8 cellular contexts compared by ENCODE assay signal in the genomic region with DNA sequence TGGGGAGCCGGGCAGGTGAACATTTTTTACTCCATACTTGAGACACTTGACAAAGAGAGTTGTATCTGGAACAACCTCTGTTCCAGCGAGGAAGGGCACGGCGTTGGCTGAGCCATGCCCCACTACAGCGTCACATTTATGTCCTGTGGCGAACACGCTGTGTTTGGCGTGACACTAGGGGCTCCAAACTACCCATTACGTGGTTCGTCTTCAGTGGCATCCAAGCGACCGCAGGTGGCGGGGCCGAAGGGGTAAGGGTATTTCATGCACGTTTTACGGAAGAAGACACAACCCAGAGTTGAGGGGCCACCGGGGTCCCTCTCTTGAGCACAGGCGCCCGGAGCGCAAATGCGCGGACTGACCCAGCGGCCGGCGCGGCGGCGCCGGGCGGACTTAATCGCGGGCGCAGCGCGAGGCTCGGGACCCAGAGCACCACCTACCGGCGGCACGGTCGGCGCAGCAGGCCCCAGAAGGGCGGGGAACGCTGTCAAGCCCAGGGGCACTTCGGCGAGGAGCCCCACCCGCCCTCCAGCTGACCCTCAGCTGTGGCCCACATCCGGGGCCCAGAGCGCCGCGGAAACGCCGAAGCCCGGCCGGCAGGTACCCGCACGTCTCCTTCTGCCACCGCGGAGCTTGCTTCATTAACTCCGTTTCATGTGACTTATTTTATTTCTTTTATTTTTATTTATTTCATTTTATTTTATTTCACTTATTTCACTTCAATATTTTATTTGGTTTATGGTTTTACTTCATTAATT. TPM values are rescaled to one million over a fixed set of nuclear protein-coding genes. Genes with fewer than 3 reads are reported as not detected.
A peak's percentile ranks its signal among the peaks of the same experiment; 100 is the strongest.
DNase-seq lines count a peak whose midpoint lies in the region; ATAC-seq, FAIRE-seq and TF ChIP-seq lines count a peak whose summit lies in the region.

No MANE protein-coding gene starts in this region.

- H3K36me3 ChIP-seq in neuron (ENCODE audit: insufficient read depth, low read length): peaks cover 2% of the 10 kb centered on the region

- ATAC-seq in GM21528 (IDR thresholded peaks at IDR 0.05; ENCODE audit: low FRiP score, unreplicated experiment) (peak; percentile 95), foreskin keratinocyte (peak; percentile 93)

- H3K27me3 ChIP-seq in foreskin keratinocyte (no peaks in the 10 kb centered on the region), neuron (ENCODE audit: insufficient read depth, low read length) (no peaks in the 10 kb centered on the region)

- no peak for FAIRE-seq in RCC 7860 (lab: Jason Lieb, UNC)

- peak overlapping the region; percentile 40 for H2AFZ ChIP-seq in neuron (ENCODE audit: low read depth, low read length)

- DNase-seq in DMS153 treated with DMSO at 0.1 percent for 48 hours (lab: John Stamatoyannopoulos, UW; ENCODE audit: unreplicated experiment) (peak; percentile 4), HuH-7 (ENCODE audit: low spot score) (peak; percentile 96), RCC 7860 (ENCODE audit: low spot score) (peak; percentile 22), foreskin keratinocyte (peak; percentile 36 to 63), stromal cell of bone marrow (ENCODE audit: low read depth) (peak; percentile 40)
- DNase-seq in activated T-helper 9 cell treated with anti-CD3 and anti-CD28 coated beads, Interleukin-2, amount 50 U/mL, for 16 hours (ENCODE audit: low read depth): peak; percentile 53

- no peak overlapping the region for H3K27ac ChIP-seq in foreskin keratinocyte

- H3K4me3 ChIP-seq in neuron (ENCODE audit: low read length): peak overlapping the region; percentile 55

- peak; percentile 84 for TF ChIP-seq CTCF in foreskin keratinocyte (conservative IDR thresholded peaks at IDR 0.05)

- H3K4me1 ChIP-seq in foreskin keratinocyte: peaks cover 3% of the 10 kb centered on the region
- peaks cover 14% of the 10 kb centered on the region for H3K4me1 ChIP-seq in neuron (ENCODE audit: insufficient read depth, low read length)

- H3K9me3 ChIP-seq in neuron (ENCODE audit: low read length): no peaks in the 10 kb centered on the region

RNA-seq across cellular contexts. Expression of gene TRIM71, which starts 36.4 kb away (rescaled TPM):
- total RNA-seq in foreskin keratinocyte: not detected in 2 replicates
- polyA plus RNA-seq in foreskin keratinocyte: not detected in 2 replicates

Comparison
In these comparisons a context has a peak if more than half of its experiments do, and no peak if none do; other contexts are left out.
1. DNase-seq: peak in every context shown above with its lines; median percentile 96 in HuH-7; 53 in activated T-helper 9 cell treated with anti-CD3 and anti-CD28 coated beads, Interleukin-2, amount 50 U/mL, for 16 hours; 50 in foreskin keratinocyte; 40 in stromal cell of bone marrow; 22 in RCC 7860; 4 in DMS153 treated with DMSO at 0.1 percent for 48 hours.